20 cellular contexts compared by ENCODE assay signal in the genomic region with DNA sequence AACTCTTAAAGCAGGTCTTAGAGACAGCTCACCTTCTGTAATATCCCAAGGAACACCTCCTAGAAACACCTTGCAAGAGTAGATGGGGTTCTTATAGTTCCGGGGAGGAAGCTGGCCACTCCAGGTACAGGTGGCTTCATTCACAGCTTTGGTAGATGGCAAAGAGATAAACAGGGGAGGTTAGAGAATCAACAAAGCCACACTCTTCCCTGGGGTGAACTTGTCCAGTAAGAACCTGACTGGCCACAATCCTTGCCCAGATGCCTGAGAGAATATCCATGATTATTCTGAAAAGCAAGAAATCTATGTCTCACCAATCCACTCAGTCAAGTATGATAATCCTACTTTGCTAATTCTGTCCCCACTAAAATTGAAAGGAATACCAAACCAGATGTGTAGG.
"Had no signal": no experiment of that assay in that cellular context is flagged by ENCODE, and none has a peak within 500 bp of the region (broad histone marks: within the 10 kb centered on the region; RNA-seq: fewer than 3 reads in every experiment).

No MANE protein-coding gene starts in this region.

- H3K4me1 ChIP-seq: Peyer's patch had no signal

- DNase-seq: activated CD4-positive, alpha-beta T cell treated with anti-CD3 and anti-CD28 coated beads for 4 hours; activated CD8-positive, alpha-beta memory T cell treated with anti-CD3 and anti-CD28 coated beads, Interleukin-2, amount 50 U/mL, for 4 hours; activated CD8-positive, alpha-beta T cell treated with anti-CD3 and anti-CD28 coated beads for 36 hours; activated gamma-delta T cell treated with Interleukin-2 at 50 U/mL for 16 hours; activated naive CD4-positive, alpha-beta T cell treated with anti-CD3 and anti-CD28 coated beads, Interleukin-2, amount 10 ng/mL, durations not matched to agents 7 days and 5 days; activated naive CD8-positive, alpha-beta T cell treated with anti-CD3 and anti-CD28 coated beads for 36 hours; activated T-cell treated with anti-CD3 and anti-CD28 coated beads, Interleukin-2, amount 50 U/mL, for 72 hours; Karpas-422; MM.1S; NCI-H1105 treated with DMSO at 0.1 percent for 48 hours; NCI-H1436 treated with DMSO at 0.1 percent for 48 hours; NCI-H187; NCI-H2081; NCI-H510A treated with DMSO at 0.1 percent for 48 hours; NK-92 treated with Interleukin-12 subunit alpha and Interleukin-12 subunit beta, amount 100 ng/mL, for 24 hours; OCI-M1; Peyer's patch; SHP77 had no signal

- ATAC-seq: activated CD4-positive, CD25-positive, alpha-beta regulatory T cell treated with anti-CD3 and anti-CD28 coated beads, Interleukin-2, amount 50 U/mL, for 24 hours; activated CD8-positive, alpha-beta T cell treated with anti-CD3 and anti-CD28 coated beads for 36 hours; activated T-cell treated with anti-CD3 and anti-CD28 coated beads, Interleukin-2, amount 50 U/mL, for 72 hours; K562 had no signal

- H3K27me3 ChIP-seq: Peyer's patch had no signal

- H3K27ac ChIP-seq: Peyer's patch had no signal

- H3K36me3 ChIP-seq: Peyer's patch had no signal

- H3K9me3 ChIP-seq: Peyer's patch had no signal

- H3K4me3 ChIP-seq: K562, Peyer's patch had no signal
